ENCODE assay signal across 15 cellular contexts in genomic region chr16:83244057-83244456, GRCh38.
A peak's percentile ranks its signal among the peaks of the same experiment; 100 is the strongest.
DNase-seq lines count a peak whose midpoint lies in the region; ATAC-seq and TF ChIP-seq lines count a peak whose summit lies in the region.
"Had no signal": no experiment of that assay in that cellular context is flagged by ENCODE, and none has a peak within 500 bp of the region (broad histone marks: within the 10 kb centered on the region; RNA-seq: fewer than 3 reads in every experiment).

No MANE protein-coding gene starts in this region.

- TF ChIP-seq CTCF in GM10266 (IDR thresholded peaks at IDR 0.05; ENCODE audit: control insufficient read depth, insufficient read depth, low read depth, missing control alignments), result no peak

- DNase-seq in DMS153 treated with DMSO at 0.1 percent for 48 hours (lab: John Stamatoyannopoulos, UW; ENCODE audit: unreplicated experiment) (peak; percentile 73), NCI-H1092 (lab: John Stamatoyannopoulos, UW) (peak; percentile 34), NCI-H345 treated with DMSO at 0.1 percent for 48 hours (lab: John Stamatoyannopoulos, UW; ENCODE audit: unreplicated experiment) (peak; percentile 22), islet precursor cell (peak; percentile 1), GM10266 (ENCODE audit: extremely low spot score) (no peak)
- DNase-seq in activated CD4-positive, alpha-beta T cell treated with anti-CD3 and anti-CD28 coated beads for 48 hours, result no peak
- DNase-seq: BE2C; Caco-2; CD8-positive, alpha-beta T cell; DMS79 treated with DMSO at 0.1 percent for 48 hours; EL had no signal

- no peak for ATAC-seq in GM21825 (IDR thresholded peaks at IDR 0.05; ENCODE audit: unreplicated experiment)
- ATAC-seq: A549; CD8-positive, alpha-beta T cell; HCT116; K562 had no signal

Comparison
In these comparisons a context has a peak if more than half of its experiments do, and no peak if none do; other contexts are left out.
1. DNase-seq: peak in DMS153 treated with DMSO at 0.1 percent for 48 hours (single experiment), NCI-H1092 (single experiment), NCI-H345 treated with DMSO at 0.1 percent for 48 hours (single experiment) and islet precursor cell (single experiment); none in GM10266 (single experiment) and activated CD4-positive, alpha-beta T cell treated with anti-CD3 and anti-CD28 coated beads for 48 hours (single experiment).